In genomic region chr1:230345139-230345885, GRCh38 we compare ENCODE assay signal across 16 cellular contexts.
DNase-seq lines count a peak whose midpoint lies in the region; ATAC-seq and TF ChIP-seq lines count a peak whose summit lies in the region.
"Had no signal": no experiment of that assay in that cellular context is flagged by ENCODE, and none has a peak within 500 bp of the region (broad histone marks: within the 10 kb centered on the region; RNA-seq: fewer than 3 reads in every experiment).

No MANE protein-coding gene starts in this region.

- intact Hi-C loops in body of pancreas (cut with DNase I): no loop called here

- peak overlapping the region; percentile 59 for H3K27ac Mint-ChIP-seq in glutamatergic neuron (ENCODE audit: unreplicated experiment)
- H3K27ac Mint-ChIP-seq in activated CD4-positive, alpha-beta T cell treated with anti-CD3 and anti-CD28 coated beads, Interleukin-2, amount 10 ng/mL, durations not matched to agents 7 days and 5 days: no peak overlapping the region
- H3K27ac Mint-ChIP-seq: CD8-positive, alpha-beta T cell; GM23338 had no signal

- no peak overlapping the region for H3K4me3 Mint-ChIP-seq in glutamatergic neuron (ENCODE audit: unreplicated experiment)
- no peak overlapping the region for H3K4me3 Mint-ChIP-seq in activated CD4-positive, alpha-beta T cell treated with anti-CD3 and anti-CD28 coated beads, Interleukin-2, amount 10 ng/mL, durations not matched to agents 7 days and 5 days
- H3K4me3 Mint-ChIP-seq: CD8-positive, alpha-beta T cell; GM23338 had no signal

- H3K9me3 Mint-ChIP-seq in glutamatergic neuron (ENCODE audit: unreplicated experiment): peaks cover 7% of the 10 kb centered on the region
- no peaks in the 10 kb centered on the region for H3K9me3 Mint-ChIP-seq in activated CD4-positive, alpha-beta T cell treated with anti-CD3 and anti-CD28 coated beads, Interleukin-2, amount 10 ng/mL, durations not matched to agents 7 days and 5 days
- H3K9me3 Mint-ChIP-seq: CD8-positive, alpha-beta T cell; GM23338 had no signal

- no peak overlapping the region for H3K4me3 ChIP-seq in body of pancreas
- H3K4me3 ChIP-seq: GM23338 had no signal

- CTCF ChIA-PET in activated CD4-positive, alpha-beta T cell treated with anti-CD3 and anti-CD28 coated beads, Interleukin-2, amount 10 ng/mL, durations not matched to agents 7 days and 5 days (lab: Charles Lee): no interaction called here

- POLR2A ChIA-PET in activated CD4-positive, alpha-beta T cell treated with anti-CD3 and anti-CD28 coated beads, Interleukin-2, amount 10 ng/mL, durations not matched to agents 7 days and 5 days (lab: Charles Lee): no interaction called here

- H3K36me3 Mint-ChIP-seq in glutamatergic neuron (ENCODE audit: unreplicated experiment): peaks cover 15% of the 10 kb centered on the region
- no peaks in the 10 kb centered on the region for H3K36me3 Mint-ChIP-seq in activated CD4-positive, alpha-beta T cell treated with anti-CD3 and anti-CD28 coated beads, Interleukin-2, amount 10 ng/mL, durations not matched to agents 7 days and 5 days (ENCODE audit: low read depth)
- H3K36me3 Mint-ChIP-seq: CD8-positive, alpha-beta T cell had no signal

- TF ChIP-seq CTCF in body of pancreas (IDR thresholded peaks at IDR 0.05): no peak
- no peak for TF ChIP-seq CTCF in glutamatergic neuron (IDR thresholded peaks at IDR 0.05; ENCODE audit: partially characterized antibody, unreplicated experiment)
- TF ChIP-seq CTCF in GM10266 (IDR thresholded peaks at IDR 0.05; ENCODE audit: control insufficient read depth, insufficient read depth, low read depth, missing control alignments): no peak

- ATAC-seq in body of pancreas: no peak
- ATAC-seq: CD8-positive, alpha-beta T cell; GM23338; Panc1 had no signal

- H3K36me3 ChIP-seq in body of pancreas (replicated peaks in 1 of 2; ENCODE audit: insufficient read depth in 1 of 2, low read depth in 2 of 2): no peaks in the 10 kb centered on the region

- DNase-seq in body of pancreas (peak in 3 of 4 donors; percentile 22 to 29 (median 29)), glutamatergic neuron (no peak), nucleus accumbens (lab: John Stamatoyannopoulos, UW) (peak in 40 of 56 donors; percentile 20 to 75 (median 50)), GM10266 (ENCODE audit: extremely low spot score) (no peak), NOMO-1 treated with dmso at 0.1 percent for 144 hours (lab: John Stamatoyannopoulos, UW; ENCODE audit: unreplicated experiment) (no peak)
- DNase-seq in activated CD4-positive, alpha-beta T cell treated with anti-CD3 and anti-CD28 coated beads, Interleukin-2, amount 10 ng/mL, durations not matched to agents 7 days and 5 days: no peak
- DNase-seq: CD8-positive, alpha-beta T cell; GF-D8; NCI-H146; NCI-H2107; NCI-H345; NCI-H748 treated with DMSO at 0.1 percent for 48 hours; Right ventricle myocardium superior had no signal

- no peaks in the 10 kb centered on the region for H3K27me3 ChIP-seq in body of pancreas

- WGBS in body of pancreas, 2 donors: 33 to 44% methylated on average over 7 of the region's 7 CpGs

- H3K9me3 ChIP-seq in body of pancreas: no peaks in the 10 kb centered on the region

- H3K27ac ChIP-seq in body of pancreas (peak overlapping the region in 1 of 4 donors; percentile 78), temporal lobe (ENCODE audit: low read depth, low read length) (peak overlapping the region; percentile 99)

- H3K4me1 ChIP-seq in body of pancreas: peaks cover 43% of the 10 kb centered on the region

- no peaks in the 10 kb centered on the region for H3K27me3 Mint-ChIP-seq in glutamatergic neuron (ENCODE audit: unreplicated experiment)
- H3K27me3 Mint-ChIP-seq in activated CD4-positive, alpha-beta T cell treated with anti-CD3 and anti-CD28 coated beads, Interleukin-2, amount 10 ng/mL, durations not matched to agents 7 days and 5 days: peaks cover 5% of the 10 kb centered on the region

- no peak for TF ChIP-seq POLR2A in body of pancreas (IDR thresholded peaks at IDR 0.05)

- peaks cover 27% of the 10 kb centered on the region for H3K4me1 Mint-ChIP-seq in glutamatergic neuron (ENCODE audit: low read depth, unreplicated experiment)
- H3K4me1 Mint-ChIP-seq in activated CD4-positive, alpha-beta T cell treated with anti-CD3 and anti-CD28 coated beads, Interleukin-2, amount 10 ng/mL, durations not matched to agents 7 days and 5 days: no peaks in the 10 kb centered on the region

Comparison
In these comparisons a context has a peak if more than half of its experiments do, and no peak if none do; other contexts are left out.
1. DNase-seq: peak in body of pancreas (3 of 4) and nucleus accumbens (40 of 56); none in glutamatergic neuron (single experiment), activated CD4-positive, alpha-beta T cell treated with anti-CD3 and anti-CD28 coated beads, Interleukin-2, amount 10 ng/mL, durations not matched to agents 7 days and 5 days (single experiment), GM10266 (single experiment) and NOMO-1 treated with dmso at 0.1 percent for 144 hours (single experiment).